Comparison of ENCODE assay signal across 21 cellular contexts in the genomic region with DNA sequence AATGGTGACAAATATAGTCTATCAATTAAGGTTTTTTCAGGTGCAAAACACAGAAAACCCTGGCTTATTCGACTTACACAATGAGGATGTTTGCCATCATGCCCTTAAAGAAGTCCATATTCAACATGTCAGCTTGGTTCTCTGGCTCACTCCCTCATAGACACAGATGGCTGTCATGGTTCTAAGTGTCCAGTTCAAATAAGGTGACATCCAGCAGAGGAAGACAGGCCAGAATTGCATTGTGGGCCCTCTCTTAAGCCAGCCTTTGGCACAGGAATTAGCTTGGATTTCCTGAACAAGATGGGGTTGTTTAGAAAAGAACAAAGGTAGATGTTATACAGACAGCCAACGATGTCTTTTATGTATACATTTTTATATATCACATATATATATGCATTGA.
"Had no signal": no experiment of that assay in that cellular context is flagged by ENCODE, and none has a peak within 500 bp of the region (broad histone marks: within the 10 kb centered on the region; RNA-seq: fewer than 3 reads in every experiment).

No MANE protein-coding gene starts in this region.

- H3K4me3 ChIP-seq: dorsolateral prefrontal cortex, lung, mucosa of descending colon, pancreas, smooth muscle cell, stomach, thyroid gland had no signal

- DNase-seq: effector CD4-positive, alpha-beta T cell; head of caudate nucleus; hippocampal formation; left colon; mucosa of descending colon; naive B cell; pancreas; retina; stimulated activated CD4-positive, alpha-beta T cell treated with anti-CD3 and anti-CD28 coated beads, Interleukin-2, amount 100 ng/mL, for 24 hours; stimulated activated CD4-positive, alpha-beta T cell treated with anti-CD3 and anti-CD28 coated beads, Interleukin-4, amount 100 ng/mL, for 24 hours; stimulated activated naive CD4-positive, alpha-beta T cell treated with Interleukin-2 at 50 U/mL for 16 hours; stomach; thyroid gland; trophoblast cell had no signal

- H3K36me3 ChIP-seq: neutrophil, pancreas, stomach, thyroid gland had no signal

- H3K4me1 ChIP-seq: pancreas had no signal

- H3K27ac ChIP-seq: neutrophil, pancreas, stomach, thyroid gland had no signal

- H3K9me3 ChIP-seq: mucosa of descending colon, neutrophil, pancreas, stomach, thyroid gland had no signal

- H3K27me3 ChIP-seq: dorsolateral prefrontal cortex, neutrophil, pancreas, stomach, thyroid gland had no signal

- ATAC-seq: left colon; mucosa of descending colon; natural killer cell treated with Interleukin-12 subunit alpha and Interleukin-12 subunit beta and Interleukin-15 and Interleukin-18, amount 100 ng/mL, for 72 hours; pancreas; sciatic nerve; stimulated activated effector memory CD8-positive, alpha-beta T cell treated with anti-CD3 and anti-CD28 coated beads, Interleukin-12 subunit alpha, Interleukin-12 subunit beta, amount 100 ng/mL, for 72 hours had no signal
